8 cellular contexts compared by ENCODE assay signal in the genomic region with DNA sequence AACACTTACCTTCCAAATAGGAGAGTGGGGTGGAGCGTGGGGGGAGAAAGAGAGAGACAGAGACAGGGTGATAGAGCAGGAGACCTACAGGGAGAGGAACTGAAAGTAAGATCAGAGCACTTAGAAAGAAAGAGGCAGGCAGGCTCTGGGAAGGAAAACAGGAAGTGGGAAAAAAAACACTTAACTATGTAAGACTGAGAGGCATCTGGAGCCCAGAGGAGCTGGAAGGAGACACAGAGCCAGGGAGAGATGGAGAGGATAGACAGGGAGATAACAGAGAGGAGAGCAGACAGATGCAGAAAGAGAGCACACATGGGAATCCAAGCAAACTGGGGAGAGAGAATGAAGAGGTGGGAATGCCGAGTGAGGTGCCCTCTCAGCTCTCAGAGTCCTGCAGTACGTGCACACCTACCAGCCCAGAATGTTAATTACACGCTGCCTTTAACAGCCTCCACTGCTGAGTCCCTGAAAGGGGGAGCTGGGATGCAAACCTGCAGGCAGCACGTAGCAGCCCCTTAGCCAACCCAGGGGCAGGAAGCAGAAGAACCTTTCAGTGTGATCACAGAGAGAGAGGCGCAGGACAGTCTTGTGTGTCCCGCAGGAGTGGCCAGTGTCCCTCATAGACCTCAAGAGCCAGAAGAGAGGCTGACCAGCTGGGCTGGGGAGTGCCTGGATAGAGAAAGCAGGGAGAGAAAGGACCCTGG.
DNase-seq lines count a peak whose midpoint lies in the region; ATAC-seq and TF ChIP-seq lines count a peak whose summit lies in the region.

No MANE protein-coding gene starts in this region.

- H3K4me3 ChIP-seq in stomach (no peak overlapping the region), thyroid gland (replicated peaks in 1 of 3) (no peak overlapping the region)

- TF ChIP-seq CTCF in stomach (IDR thresholded peaks at IDR 0.05) (no peak), thyroid gland (IDR thresholded peaks at IDR 0.05) (no peak)

- H3K27me3 ChIP-seq in stomach (no peaks in the 10 kb centered on the region), thyroid gland (no peaks in the 10 kb centered on the region)

- no peak for TF ChIP-seq EP300 in stomach (IDR thresholded peaks at IDR 0.05)

- H3K27ac ChIP-seq in stomach (peak overlapping the region; percentile 53 to 81 (median 57)), thyroid gland (no peak overlapping the region)

- intact Hi-C loops in stomach (cut with DNase I; ENCODE audit: low total_unique reads): no loop called here
- intact Hi-C loops in thyroid gland (cut with DNase I): no loop called here

- TF ChIP-seq POLR2A in stomach (IDR thresholded peaks at IDR 0.05): no peak
- no peak for TF ChIP-seq POLR2A in thyroid gland (IDR thresholded peaks at IDR 0.05)

- 38 to 49% (median 44%) methylated on average over 7 of the region's 7 CpGs for WGBS in stomach, 5 donors
- WGBS in thyroid gland, 2 donors: 55 to 61% methylated on average over 7 of the region's 7 CpGs

- H3K9me3 ChIP-seq in stomach (no peaks in the 10 kb centered on the region), thyroid gland (no peaks in the 10 kb centered on the region)

- DNase-seq in activated effector memory CD4-positive, alpha-beta T cell treated with anti-CD3 and anti-CD28 coated beads, Interleukin-2, amount 50 U/mL, for 16 hours: peak; percentile 25
- DNase-seq in activated effector memory CD4-positive, alpha-beta T cell treated with Interleukin-2 at 50 U/mL for 16 hours: no peak
- DNase-seq in SKM-1 treated with dmso at 0.1 percent for 144 hours (lab: John Stamatoyannopoulos, UW; ENCODE audit: unreplicated experiment) (peak; percentile 75), hepatic stellate cell (ENCODE audit: low spot score) (peak; percentile 45), stomach (no peak), RKO (ENCODE audit: low spot score) (no peak), thyroid gland (no peak)

- H3K36me3 ChIP-seq in stomach (no peaks in the 10 kb centered on the region), thyroid gland (no peaks in the 10 kb centered on the region)

- ATAC-seq in HG03066 (IDR thresholded peaks at IDR 0.05; ENCODE audit: low read depth, unreplicated experiment): peak; percentile 73

- peaks cover 16 to 32% (median 25%) of the 10 kb centered on the region in 4 donors for H3K4me1 ChIP-seq in stomach
- H3K4me1 ChIP-seq in thyroid gland: peaks cover 0 to 5% of the 10 kb centered on the region in 2 donors

Comparison
In these comparisons a context has a peak if more than half of its experiments do, and no peak if none do; other contexts are left out.
1. DNase-seq: peak in activated effector memory CD4-positive, alpha-beta T cell treated with anti-CD3 and anti-CD28 coated beads, Interleukin-2, amount 50 U/mL, for 16 hours (single experiment), SKM-1 treated with dmso at 0.1 percent for 144 hours (single experiment) and hepatic stellate cell (single experiment); none in activated effector memory CD4-positive, alpha-beta T cell treated with Interleukin-2 at 50 U/mL for 16 hours (single experiment), stomach (single experiment), RKO (single experiment) and thyroid gland (0 of 2).
2. H3K27ac ChIP-seq: peak in stomach (5 of 5); none in thyroid gland (0 of 3).